In genomic region chr4:6779667-6780565, GRCh38 we compare ENCODE assay signal across 1 cellular context.
A peak's percentile ranks its signal among the peaks of the same experiment; 100 is the strongest.
TF ChIP-seq lines count a peak whose summit lies in the region.

No MANE protein-coding gene starts in this region.

TF ChIP-seq in HepG2, 621 proteins besides CTCF, POLR2A, EP300 and RAD21 (continued from another document):
- TF ChIP-seq, protein P1, sequence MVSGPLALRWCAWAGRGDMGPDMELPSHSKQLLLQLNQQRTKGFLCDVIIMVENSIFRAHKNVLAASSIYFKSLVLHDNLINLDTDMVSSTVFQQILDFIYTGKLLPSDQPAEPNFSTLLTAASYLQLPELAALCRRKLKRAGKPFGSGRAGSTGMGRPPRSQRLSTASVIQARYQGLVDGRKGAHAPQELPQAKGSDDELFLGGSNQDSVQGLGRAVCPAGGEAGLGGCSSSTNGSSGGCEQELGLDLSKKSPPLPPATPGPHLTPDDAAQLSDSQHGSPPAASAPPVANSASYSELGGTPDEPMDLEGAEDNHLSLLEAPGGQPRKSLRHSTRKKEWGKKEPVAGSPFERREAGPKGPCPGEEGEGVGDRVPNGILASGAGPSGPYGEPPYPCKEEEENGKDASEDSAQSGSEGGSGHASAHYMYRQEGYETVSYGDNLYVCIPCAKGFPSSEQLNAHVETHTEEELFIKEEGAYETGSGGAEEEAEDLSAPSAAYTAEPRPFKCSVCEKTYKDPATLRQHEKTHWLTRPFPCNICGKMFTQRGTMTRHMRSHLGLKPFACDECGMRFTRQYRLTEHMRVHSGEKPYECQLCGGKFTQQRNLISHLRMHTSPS (CRISPR knock-in tag; IDR thresholded peaks at IDR 0.05; ENCODE audit: low read depth), result peak; percentile 75; the same call in 1 of the 2 replicates
- TF ChIP-seq TSC22D2 (CRISPR knock-in tag; IDR thresholded peaks at IDR 0.05; ENCODE audit: borderline replicate concordance) (0 out of 2 replicates have a peak, but pooled peaks have one; percentile 32), FOXA3 (CRISPR knock-in tag; IDR thresholded peaks at IDR 0.05) (peak; percentile 27; the same call in 1 of the 2 replicates), TEF (CRISPR knock-in tag; IDR thresholded peaks at IDR 0.05) (peak; percentile 85)
- TF ChIP-seq, protein P2, sequence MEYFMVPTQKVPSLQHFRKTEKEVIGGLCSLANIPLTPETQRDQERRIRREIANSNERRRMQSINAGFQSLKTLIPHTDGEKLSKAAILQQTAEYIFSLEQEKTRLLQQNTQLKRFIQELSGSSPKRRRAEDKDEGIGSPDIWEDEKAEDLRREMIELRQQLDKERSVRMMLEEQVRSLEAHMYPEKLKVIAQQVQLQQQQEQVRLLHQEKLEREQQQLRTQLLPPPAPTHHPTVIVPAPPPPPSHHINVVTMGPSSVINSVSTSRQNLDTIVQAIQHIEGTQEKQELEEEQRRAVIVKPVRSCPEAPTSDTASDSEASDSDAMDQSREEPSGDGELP (IDR thresholded peaks at IDR 0.05; ENCODE audit: borderline replicate concordance, low read depth), result peak; percentile 78; the same call in 1 of the 2 replicates
